16 cellular contexts compared by ENCODE assay signal in genomic region chr7:12357508-12357907, GRCh38. TPM values are rescaled to one million over a fixed set of nuclear protein-coding genes. Genes with fewer than 3 reads are reported as not detected.
A peak's percentile ranks its signal among the peaks of the same experiment; 100 is the strongest.
DNase-seq lines count a peak whose midpoint lies in the region; ATAC-seq and TF ChIP-seq lines count a peak whose summit lies in the region.
"Had no signal": no experiment of that assay in that cellular context is flagged by ENCODE, and none has a peak within 500 bp of the region (broad histone marks: within the 10 kb centered on the region; RNA-seq: fewer than 3 reads in every experiment).

No MANE protein-coding gene starts in this region.

- 14 to 20% methylated on average over 1 of the region's 1 CpG for WGBS in thyroid gland, 2 donors

- H3K36me3 ChIP-seq in cardiac muscle cell (peaks cover 58% of the 10 kb centered on the region), thyroid gland (no peaks in the 10 kb centered on the region)

- DNase-seq in cardiac muscle cell (ENCODE audit: low read depth in 1 of 2, low spot score in 1 of 2), result no peak
- DNase-seq in left ventricle myocardium superior, result no peak
- DNase-seq in thyroid gland, result no peak
- no peak for DNase-seq in superior temporal gyrus (ENCODE audit: extremely low spot score)
- DNase-seq in natural killer cell, result no peak
- DNase-seq: activated T-cell treated with anti-CD3 and anti-CD28 coated beads, Interleukin-2, amount 50 U/mL, for 72 hours; amniotic stem cell had no signal

- H3K27me3 ChIP-seq in cardiac muscle cell (no peaks in the 10 kb centered on the region), thyroid gland (no peaks in the 10 kb centered on the region)

- H3K27ac Mint-ChIP-seq in natural killer cell, result no peak overlapping the region
- H3K27ac Mint-ChIP-seq: activated T-cell treated with anti-CD3 and anti-CD28 coated beads, Interleukin-2, amount 50 U/mL, for 72 hours; type B pancreatic cell had no signal

- no peaks in the 10 kb centered on the region for H3K36me3 Mint-ChIP-seq in natural killer cell
- H3K36me3 Mint-ChIP-seq: type B pancreatic cell had no signal

- peaks cover under 1 to 4% of the 10 kb centered on the region in 2 donors for H3K4me1 Mint-ChIP-seq in natural killer cell

- no peak for TF ChIP-seq POLR2A in thyroid gland (IDR thresholded peaks at IDR 0.05)

- no peaks in the 10 kb centered on the region for H3K9me3 Mint-ChIP-seq in natural killer cell
- H3K9me3 Mint-ChIP-seq: activated T-cell treated with anti-CD3 and anti-CD28 coated beads, Interleukin-2, amount 50 U/mL, for 72 hours; type B pancreatic cell had no signal

- no peak overlapping the region for H3K4me3 Mint-ChIP-seq in natural killer cell
- H3K4me3 Mint-ChIP-seq: activated T-cell treated with anti-CD3 and anti-CD28 coated beads, Interleukin-2, amount 50 U/mL, for 72 hours; type B pancreatic cell had no signal

- H3K9me3 ChIP-seq in cardiac muscle cell (ENCODE audit: low read depth) (no peaks in the 10 kb centered on the region), thyroid gland (no peaks in the 10 kb centered on the region)
- H3K9me3 ChIP-seq: A549 had no signal

- ATAC-seq in left ventricle myocardium superior, result no peak
- ATAC-seq in HG02678 (IDR thresholded peaks at IDR 0.05; ENCODE audit: unreplicated experiment), result peak; percentile 73
- peak; percentile 90 for ATAC-seq in HG03439 (IDR thresholded peaks at IDR 0.05; ENCODE audit: unreplicated experiment)
- no peak for ATAC-seq in HG03139 (IDR thresholded peaks at IDR 0.05; ENCODE audit: unreplicated experiment)
- ATAC-seq in natural killer cell, result no peak
- ATAC-seq: A549; activated CD4-positive, CD25-positive, alpha-beta regulatory T cell treated with anti-CD3 and anti-CD28 coated beads, Interleukin-2, amount 50 U/mL, for 24 hours; activated T-cell treated with anti-CD3 and anti-CD28 coated beads, Interleukin-2, amount 50 U/mL, for 72 hours had no signal

- intact Hi-C loops in left ventricle myocardium superior (cut with micrococcal nuclease), result no loop called here
- intact Hi-C loops in thyroid gland (cut with DNase I), result no loop called here
- intact Hi-C loops in natural killer cell (cut with micrococcal nuclease), result no loop called here

- no peaks in the 10 kb centered on the region for H3K27me3 Mint-ChIP-seq in natural killer cell (ENCODE audit: low read depth in 2 of 2)
- H3K27me3 Mint-ChIP-seq: type B pancreatic cell had no signal

- TF ChIP-seq CTCF in cardiac muscle cell (IDR thresholded peaks at IDR 0.05; ENCODE audit: low read depth, low read length), result no peak
- TF ChIP-seq CTCF in thyroid gland (IDR thresholded peaks at IDR 0.05), result no peak
- TF ChIP-seq CTCF in natural killer cell (IDR thresholded peaks at IDR 0.05), result no peak

- H3K27ac ChIP-seq in cardiac muscle cell (peak overlapping the region; percentile 11), thyroid gland (no peak overlapping the region)
- H3K27ac ChIP-seq: A549, coronary artery, parathyroid adenoma had no signal

- H3K4me1 ChIP-seq in cardiac muscle cell (ENCODE audit: low read depth) (peaks cover 13% of the 10 kb centered on the region), thyroid gland (no peaks in the 10 kb centered on the region)
- H3K4me1 ChIP-seq: A549, parathyroid adenoma had no signal

- H3K4me3 ChIP-seq in cardiac muscle cell, result no peak overlapping the region
- no peak overlapping the region for H3K4me3 ChIP-seq in thyroid gland (replicated peaks in 1 of 3)
- H3K4me3 ChIP-seq: A549, coronary artery had no signal

RNA-seq across cellular contexts. Expression of gene VWDE, which starts 46.2 kb away (rescaled TPM):
- total RNA-seq in cardiac muscle cell (46.3 and 95.8 TPM in 2 replicates), left ventricle myocardium superior (not detected), thyroid gland (10 to 100 TPM in 2 of 4 donors, 1 to 10 TPM in 2; 2.7 to 15.1 (median 9.7) TPM), natural killer cell (under 1 TPM in 1 of 3 donors, not detected in 2; 0.09 TPM)
- polyA plus RNA-seq in cardiac muscle cell, result 51.5 and 104 TPM in 2 replicates
- total RNA-seq: mesenteric fat pad had no signal

Comparison
In these comparisons a context has a peak if more than half of its experiments do, and no peak if none do; other contexts are left out.
1. ATAC-seq: peak in HG02678 (single experiment) and HG03439 (single experiment); none in left ventricle myocardium superior (single experiment), HG03139 (single experiment) and natural killer cell (0 of 3).